ENCODE assay signal across 16 cellular contexts in the genomic region with DNA sequence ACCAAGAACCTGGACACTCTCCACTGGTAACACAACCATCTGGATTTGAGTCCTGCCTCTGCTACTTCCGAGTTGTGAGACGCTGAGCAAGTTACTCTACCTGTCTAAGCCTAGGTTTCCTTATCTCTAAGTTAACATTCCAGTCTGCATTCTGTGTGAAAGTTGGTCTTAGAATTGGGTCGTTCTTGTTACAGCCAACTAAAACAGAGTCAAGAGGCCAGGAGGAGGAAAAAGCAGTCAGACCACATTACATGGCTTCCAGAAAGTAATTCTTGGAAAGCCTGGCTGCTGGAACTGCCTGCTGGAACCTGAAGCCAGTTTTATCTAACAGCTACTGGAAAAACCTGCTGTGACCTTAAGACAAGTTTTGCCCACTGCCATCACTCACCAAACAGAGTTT. TPM values are rescaled to one million over a fixed set of nuclear protein-coding genes. Genes with fewer than 3 reads are reported as not detected.
DNase-seq lines count a peak whose midpoint lies in the region; TF ChIP-seq lines count a peak whose summit lies in the region.
"Had no signal": no experiment of that assay in that cellular context is flagged by ENCODE, and none has a peak within 500 bp of the region (broad histone marks: within the 10 kb centered on the region; RNA-seq: fewer than 3 reads in every experiment).

No MANE protein-coding gene starts in this region.

- BruUV-seq in mammary epithelial cell (replicated peaks; lab: Mats Ljungman, UMichigan): no TSS peak

- H3K4me1 ChIP-seq in mammary epithelial cell (ENCODE audit: insufficient read depth, low read length) (no peaks in the 10 kb centered on the region), mesendoderm (ENCODE audit: control insufficient read depth, low read depth, low read length) (no peaks in the 10 kb centered on the region)

- H3K36me3 ChIP-seq in mammary epithelial cell (ENCODE audit: insufficient read depth, low read length) (no peaks in the 10 kb centered on the region), mesendoderm (ENCODE audit: control insufficient read depth, insufficient read depth, low read length) (no peaks in the 10 kb centered on the region)
- H3K36me3 ChIP-seq: BLaER1 had no signal

- no peak overlapping the region for H2AK5ac ChIP-seq in mesendoderm (ENCODE audit: low read length)

- H3K9ac ChIP-seq in mammary epithelial cell (ENCODE audit: insufficient read depth, low read length): no peak overlapping the region
- no peak overlapping the region for H3K9ac ChIP-seq in mesendoderm (ENCODE audit: low read length)
- H3K9ac ChIP-seq: BLaER1 had no signal

- no peak overlapping the region for H4K5ac ChIP-seq in mesendoderm (ENCODE audit: low read length)

- no peaks in the 10 kb centered on the region for H3K79me1 ChIP-seq in mesendoderm (ENCODE audit: low read length)

- 47% methylated on average over 3 of the region's 3 CpGs for WGBS in mammary epithelial cell (ENCODE audit: low coverage, missing lambda C conversion rate)
- WGBS in mesendoderm (ENCODE audit: extremely low coverage, insufficient coverage, low lambda C conversion rate): no CpG with 5 or more reads among the region's 3 CpGs

- no peak overlapping the region for H2BK15ac ChIP-seq in mesendoderm (replicated peaks; ENCODE audit: low read depth)

- no peaks in the 10 kb centered on the region for H3K9me3 ChIP-seq in mammary epithelial cell (replicated peaks; ENCODE audit: insufficient read depth, low read length)

- no peak overlapping the region for H3K4me3 ChIP-seq in mammary epithelial cell (replicated peaks in 1 of 3; ENCODE audit: insufficient read depth in 1 of 3, low read depth in 2 of 3, low read length in 3 of 3)
- H3K4me3 ChIP-seq in astrocyte of the spinal cord (ENCODE audit: low read depth, low read length): no peak overlapping the region
- H3K4me3 ChIP-seq in mesendoderm (ENCODE audit: low read length): no peak overlapping the region
- H3K4me3 ChIP-seq: BLaER1, K562 had no signal

- H3K4me2 ChIP-seq in mammary epithelial cell (ENCODE audit: insufficient read depth, low read depth, low read length) (no peak overlapping the region), mesendoderm (ENCODE audit: low read length) (no peak overlapping the region)
- H3K4me2 ChIP-seq: BLaER1 had no signal

- no peak overlapping the region for H2AFZ ChIP-seq in mammary epithelial cell (ENCODE audit: low read depth, low read length)

- intact Hi-C loops in mammary epithelial cell (cut with micrococcal nuclease): no loop called here

- no peak overlapping the region for H3K18ac ChIP-seq in mesendoderm (ENCODE audit: low read length)

- H4K20me1 ChIP-seq in mammary epithelial cell (ENCODE audit: insufficient read depth, low read length): no peaks in the 10 kb centered on the region
- H4K20me1 ChIP-seq: BLaER1 had no signal

- H2BK120ac ChIP-seq in mesendoderm (ENCODE audit: low read depth, low read length): no peak overlapping the region

- H3K79me2 ChIP-seq in mammary epithelial cell (ENCODE audit: insufficient read depth, low read length): no peaks in the 10 kb centered on the region
- H3K79me2 ChIP-seq in mesendoderm (ENCODE audit: control insufficient read depth, insufficient read depth, low read length): no peaks in the 10 kb centered on the region

- H2BK5ac ChIP-seq in mesendoderm (ENCODE audit: low read length): no peak overlapping the region

- in situ Hi-C loops in T47D (cut with HindIII; ENCODE audit: low pct_unique_long_range_greater_than_20kb, low sequenced_read_pairs): no loop called here
- in situ Hi-C loops in mammary epithelial cell (cut with MboI; ENCODE audit: low sequenced_read_pairs in 2 of 2): no loop called here
- in situ Hi-C loops in astrocyte of the spinal cord (cut with HindIII; ENCODE audit: low sequenced_read_pairs): no loop called here

- H3K23ac ChIP-seq in mesendoderm (ENCODE audit: low read length): no peak overlapping the region

- H3K56ac ChIP-seq in mesendoderm (ENCODE audit: low read length): no peak overlapping the region

- dilution Hi-C loops in mammary epithelial cell (cut with HindIII; ENCODE audit: low sequenced_read_pairs): no loop called here

- no peak overlapping the region for H3K4ac ChIP-seq in mesendoderm (ENCODE audit: low read depth, low read length)

- H3K27ac ChIP-seq in mammary epithelial cell (ENCODE audit: insufficient read depth, low read depth, low read length): no peak overlapping the region
- H3K27ac ChIP-seq in mesendoderm (ENCODE audit: low read depth, low read length): no peak overlapping the region
- H3K27ac ChIP-seq: 22Rv1, BLaER1, HL-60 had no signal

- no peak for TF ChIP-seq CTCF in mammary epithelial cell (conservative IDR thresholded peaks at IDR 0.05 in 1 of 2, IDR thresholded peaks at IDR 0.05 in 1 of 2; ENCODE audit: extremely low read depth in 1 of 2, insufficient read depth in 1 of 2, low read depth in 1 of 2, low read length in 2 of 2)
- TF ChIP-seq CTCF in astrocyte of the spinal cord (IDR thresholded peaks at IDR 0.05; ENCODE audit: low read depth, low read length): no peak

- CTCF ChIA-PET in mammary epithelial cell (lab: Charles Lee; ENCODE audit: low non-redundant PET): no interaction called here

- H3K27me3 ChIP-seq in mammary epithelial cell (ENCODE audit: insufficient read depth, low read length) (no peaks in the 10 kb centered on the region), mesendoderm (ENCODE audit: insufficient read depth, low read length, poor library complexity) (no peaks in the 10 kb centered on the region)
- H3K27me3 ChIP-seq: BLaER1 had no signal

- no peak overlapping the region for H4K8ac ChIP-seq in mesendoderm (ENCODE audit: low read depth, low read length)

- DNase-seq in T47D (ENCODE audit: low read depth in 1 of 2, low spot score in 1 of 2) (peak; percentile 28 to 65), mammary epithelial cell (no peak), astrocyte of the spinal cord (ENCODE audit: low read depth, low spot score) (peak; percentile 63), mesendoderm (peak; percentile 26), glomerular visceral epithelial cell (ENCODE audit: extremely low spot score) (no peak), SW480 (ENCODE audit: low spot score) (no peak)
- no peak for DNase-seq in stimulated activated CD8-positive, alpha-beta memory T cell treated with anti-CD3 and anti-CD28 coated beads, Interleukin-4, amount 100 ng/mL, for 48 hours
- no peak for DNase-seq in activated CD4-positive, alpha-beta T cell treated with anti-CD3 and anti-CD28 coated beads, Interleukin-2, amount 50 U/mL, for 4 hours
- DNase-seq: AML-193, Calu3, DMS 273 treated with DMSO at 0.1 percent for 48 hours, DMS79 had no signal

RNA-seq across cellular contexts. Expression of a gene that starts 38.4 kb away (rescaled TPM):
- total RNA-seq in mammary epithelial cell: 10 to 100 TPM in 1 of 2 donors, 1 to 10 TPM in 1; 3.5 to 16.7 TPM
- 5.2 TPM for polyA plus RNA-seq in mammary epithelial cell
- 14.6 TPM for polyA minus RNA-seq in mammary epithelial cell
- 7.2 TPM for polyA plus RNA-seq in mesendoderm (2013, experiment 1 of 2)
- 6.8 TPM for polyA plus RNA-seq in mesendoderm (2013, experiment 2 of 2)

Comparison
In these comparisons a context has a peak if more than half of its experiments do, and no peak if none do; other contexts are left out.
1. DNase-seq: peak in T47D (2 of 2), astrocyte of the spinal cord (single experiment) and mesendoderm (single experiment); none in mammary epithelial cell (single experiment), stimulated activated CD8-positive, alpha-beta memory T cell treated with anti-CD3 and anti-CD28 coated beads, Interleukin-4, amount 100 ng/mL, for 48 hours (single experiment), activated CD4-positive, alpha-beta T cell treated with anti-CD3 and anti-CD28 coated beads, Interleukin-2, amount 50 U/mL, for 4 hours (0 of 2), glomerular visceral epithelial cell (single experiment) and SW480 (single experiment).